In the genomic region with DNA sequence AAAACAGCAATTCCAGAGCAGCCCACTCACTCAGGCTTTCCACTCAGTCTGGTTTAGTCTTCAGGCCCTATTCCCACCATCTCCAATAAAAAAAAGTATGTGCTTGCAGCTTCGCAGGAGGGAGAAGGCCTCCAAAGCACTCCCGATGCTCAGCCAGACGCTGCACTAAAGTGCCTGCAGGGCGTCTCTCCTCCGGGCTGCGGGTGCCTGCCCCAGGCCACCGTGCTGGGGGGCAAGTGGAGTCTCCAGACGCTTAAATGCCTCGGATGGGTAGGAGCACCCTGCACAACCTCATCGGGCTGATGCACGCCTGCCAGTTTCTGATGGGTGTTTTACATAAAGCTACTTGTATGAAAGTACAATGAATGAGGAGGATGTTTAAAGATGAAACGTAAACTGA, we compare ENCODE assay signal across 16 cellular contexts. TPM values are rescaled to one million over a fixed set of nuclear protein-coding genes. Genes with fewer than 3 reads are reported as not detected.
A peak's percentile ranks its signal among the peaks of the same experiment; 100 is the strongest.
DNase-seq lines count a peak whose midpoint lies in the region; ATAC-seq and TF ChIP-seq lines count a peak whose summit lies in the region.
"Had no signal": no experiment of that assay in that cellular context is flagged by ENCODE, and none has a peak within 500 bp of the region (broad histone marks: within the 10 kb centered on the region; RNA-seq: fewer than 3 reads in every experiment).

No MANE protein-coding gene starts in this region.

- no peaks in the 10 kb centered on the region for H3K9me3 Mint-ChIP-seq in activated naive CD4-positive, alpha-beta T cell treated with anti-CD3 and anti-CD28 coated beads, Interleukin-2, amount 50 U/mL, for 72 hours
- H3K9me3 Mint-ChIP-seq in activated B cell treated with CpG ODN at 0.5 μM for 24 hours (no peaks in the 10 kb centered on the region), endodermal cell (no peaks in the 10 kb centered on the region), type B pancreatic cell (no peaks in the 10 kb centered on the region)
- H3K9me3 Mint-ChIP-seq: CD8-positive, alpha-beta memory T cell had no signal

- no peaks in the 10 kb centered on the region for H3K4me1 ChIP-seq in endodermal cell (ENCODE audit: control insufficient read depth, insufficient read depth, low read length)

- peak overlapping the region; percentile 65 to 90 for H3K27ac Mint-ChIP-seq in activated naive CD4-positive, alpha-beta T cell treated with anti-CD3 and anti-CD28 coated beads, Interleukin-2, amount 50 U/mL, for 72 hours
- H3K27ac Mint-ChIP-seq in activated B cell treated with CpG ODN at 0.5 μM for 24 hours = peak overlapping the region; percentile 19
- H3K27ac Mint-ChIP-seq in endodermal cell = peak overlapping the region; percentile 28
- no peak overlapping the region for H3K27ac Mint-ChIP-seq in type B pancreatic cell

- no peak overlapping the region for H3K4me3 Mint-ChIP-seq in activated B cell treated with CpG ODN at 0.5 μM for 24 hours
- H3K4me3 Mint-ChIP-seq in endodermal cell = no peak overlapping the region
- no peak overlapping the region for H3K4me3 Mint-ChIP-seq in type B pancreatic cell
- H3K4me3 Mint-ChIP-seq: CD8-positive, alpha-beta memory T cell had no signal

- H3K4me3 ChIP-seq in endodermal cell (ENCODE audit: low read length) = no peak overlapping the region
- H3K4me3 ChIP-seq: BLaER1 had no signal

- no peaks in the 10 kb centered on the region for H3K9me3 ChIP-seq in endodermal cell (ENCODE audit: control insufficient read depth, low read length)
- H3K9me3 ChIP-seq: BLaER1 had no signal

- CTCF ChIA-PET in activated B cell treated with CpG ODN at 0.5 μM for 24 hours (lab: Charles Lee) = no interaction called here

- POLR2A ChIA-PET in activated B cell treated with CpG ODN at 0.5 μM for 24 hours (lab: Charles Lee) = no interaction called here

- no peak for ATAC-seq in activated naive CD4-positive, alpha-beta T cell treated with anti-CD3 and anti-CD28 coated beads, Interleukin-2, amount 50 U/mL, for 72 hours
- no peak for ATAC-seq in activated B cell treated with CpG ODN at 0.5 μM for 24 hours (ENCODE audit: low read depth)

- H3K36me3 ChIP-seq in endodermal cell (ENCODE audit: control insufficient read depth, insufficient read depth, low read length) = peaks cover 75% of the 10 kb centered on the region

- H3K27ac ChIP-seq in endodermal cell (ENCODE audit: low read depth, low read length) = no peak overlapping the region
- H3K27ac ChIP-seq: BLaER1 had no signal

- H3K9ac ChIP-seq in endodermal cell (ENCODE audit: extremely low read depth, low read length, poor library complexity, severe bottlenecking) = no peak overlapping the region
- H3K9ac ChIP-seq: BLaER1 had no signal

- WGBS in endodermal cell (ENCODE audit: insufficient coverage in 1 of 2, insufficient read length in 1 of 2), 2 experiments = 94% methylated on average over 8 to 12 of the region's 12 CpGs

- H3K36me3 Mint-ChIP-seq in activated naive CD4-positive, alpha-beta T cell treated with anti-CD3 and anti-CD28 coated beads, Interleukin-2, amount 50 U/mL, for 72 hours = peaks cover 16 to 28% of the 10 kb centered on the region in 2 donors
- peaks cover 68% of the 10 kb centered on the region for H3K36me3 Mint-ChIP-seq in activated B cell treated with CpG ODN at 0.5 μM for 24 hours (ENCODE audit: low read depth)
- peaks cover 64% of the 10 kb centered on the region for H3K36me3 Mint-ChIP-seq in endodermal cell (ENCODE audit: low read depth)
- peaks cover 19% of the 10 kb centered on the region for H3K36me3 Mint-ChIP-seq in type B pancreatic cell

- no peaks in the 10 kb centered on the region for H3K27me3 ChIP-seq in endodermal cell (ENCODE audit: control insufficient read depth, insufficient read depth, low read length, poor library complexity, severe bottlenecking)
- H3K27me3 ChIP-seq: BLaER1 had no signal

- no peak for DNase-seq in activated naive CD4-positive, alpha-beta T cell treated with anti-CD3 and anti-CD28 coated beads, Interleukin-2, amount 50 U/mL, for 72 hours (ENCODE audit: low spot score in 2 of 2)
- DNase-seq in activated naive CD4-positive, alpha-beta T cell treated with Interleukin-2 at 50 U/mL for 16 hours = no peak
- DNase-seq in activated B cell treated with CpG ODN at 0.5 μM for 24 hours = no peak
- DNase-seq in endodermal cell = no peak
- DNase-seq in type B pancreatic cell (ENCODE audit: extremely low spot score, unreplicated experiment) = peak; percentile 67
- DNase-seq in DMS79 treated with DMSO at 0.1 percent for 48 hours (lab: John Stamatoyannopoulos, UW) = no peak
- no peak for DNase-seq in NCI-H510A treated with DMSO at 0.1 percent for 48 hours (lab: John Stamatoyannopoulos, UW)
- DNase-seq: CD8-positive, alpha-beta memory T cell; DMS53; KBM-7; NCI-H1105; NCI-H2081; NCI-H446 treated with DMSO at 0.1 percent for 48 hours; RPMI8226; SHP77 treated with DMSO at 0.1 percent for 48 hours had no signal

- intact Hi-C loops in activated B cell treated with CpG ODN at 0.5 μM for 24 hours (cut with micrococcal nuclease) = no loop called here

- H3K27me3 Mint-ChIP-seq in activated B cell treated with CpG ODN at 0.5 μM for 24 hours (no peaks in the 10 kb centered on the region), endodermal cell (ENCODE audit: insufficient read depth) (no peaks in the 10 kb centered on the region), type B pancreatic cell (no peaks in the 10 kb centered on the region)
- H3K27me3 Mint-ChIP-seq: CD8-positive, alpha-beta memory T cell had no signal

- no peak for TF ChIP-seq CTCF in activated B cell treated with CpG ODN at 0.5 μM for 24 hours (IDR thresholded peaks at IDR 0.05)
- no peak for TF ChIP-seq CTCF in endodermal cell (conservative IDR thresholded peaks at IDR 0.05)
- TF ChIP-seq CTCF in type B pancreatic cell (conservative IDR thresholded peaks at IDR 0.05) = no peak

- H3K4me1 Mint-ChIP-seq in activated B cell treated with CpG ODN at 0.5 μM for 24 hours (no peaks in the 10 kb centered on the region), endodermal cell (no peaks in the 10 kb centered on the region), type B pancreatic cell (ENCODE audit: unreplicated experiment) (peaks cover under 1% of the 10 kb centered on the region)

RNA-seq across cellular contexts. Expression of a gene that starts 31.3 kb away (rescaled TPM):
- 100 to 1,000 TPM; 129 to 205 TPM for total RNA-seq in activated naive CD4-positive, alpha-beta T cell treated with anti-CD3 and anti-CD28 coated beads, Interleukin-2, amount 50 U/mL, for 72 hours
- total RNA-seq in activated B cell treated with CpG ODN at 0.5 μM for 24 hours (8.2 and 11.0 TPM in 2 replicates), endodermal cell (10 to 100 TPM; 58.7 to 77.1 TPM), type B pancreatic cell (ENCODE audit: low replicate concordance) (23.8 and 46.1 TPM in 2 replicates)
- 54.0 TPM for polyA plus RNA-seq in endodermal cell (2013, experiment 1 of 2)
- 49.2 TPM for polyA plus RNA-seq in endodermal cell (2013, experiment 2 of 2)
